In genomic region chr14:99792551-99793212, GRCh38 we compare ENCODE assay signal across 8 cellular contexts. TPM values are rescaled to one million over a fixed set of nuclear protein-coding genes. Genes with fewer than 3 reads are reported as not detected.
A peak's percentile ranks its signal among the peaks of the same experiment; 100 is the strongest.
DNase-seq lines count a peak whose midpoint lies in the region; ATAC-seq lines count a peak whose summit lies in the region.

No MANE protein-coding gene starts in this region.

- no peaks in the 10 kb centered on the region for H3K9me3 ChIP-seq in iPS-15b (ENCODE audit: control insufficient read depth, insufficient read depth, low read length)
- H3K9me3 ChIP-seq in SJCRH30 (replicated peaks) = no peaks in the 10 kb centered on the region

- H3K4me3 ChIP-seq in iPS-15b (ENCODE audit: low read depth, low read length) = peak overlapping the region; percentile 60
- H3K4me3 ChIP-seq in skin epidermis = peak overlapping the region; percentile 23 to 45 (median 29)
- no peak overlapping the region for H3K4me3 ChIP-seq in SJCRH30

- ATAC-seq in GM19035 (IDR thresholded peaks at IDR 0.05; ENCODE audit: unreplicated experiment) = no peak

- H3K36me3 ChIP-seq in iPS-15b (ENCODE audit: control insufficient read depth, insufficient read depth, low read length) (no peaks in the 10 kb centered on the region), SJCRH30 (peaks cover 2% of the 10 kb centered on the region; the same call in 1 of the 2 replicates)

- H3K27ac ChIP-seq in angular gyrus (ENCODE audit: low read depth, low read length) = peak overlapping the region; percentile 77
- peak overlapping the region in 19 of 21 experiments; percentile 44 to 89 (median 75) for H3K27ac ChIP-seq in skin epidermis
- H3K27ac ChIP-seq in SJCRH30 = no peak overlapping the region

- H3K4me1 ChIP-seq in iPS-15b (ENCODE audit: control insufficient read depth, insufficient read depth, low read length) (peaks cover 5% of the 10 kb centered on the region), SJCRH30 (peaks cover 5% of the 10 kb centered on the region; the same call in 1 of the 2 replicates)

- H3K27me3 ChIP-seq in iPS-15b (ENCODE audit: control insufficient read depth, insufficient read depth, low read length) (peaks cover 9% of the 10 kb centered on the region), SJCRH30 (0 out of 2 replicates have a peak, but pooled peaks cover 3% of the 10 kb centered on the region)

- H3K9ac ChIP-seq in iPS-15b (ENCODE audit: low read depth, low read length) = no peak overlapping the region

- DNase-seq in NCI-H510A treated with DMSO at 0.1 percent for 48 hours (lab: John Stamatoyannopoulos, UW) = peak; percentile 24
- DNase-seq in NCI-H510A (lab: John Stamatoyannopoulos, UW) = no peak
- DNase-seq in NCI-H146 (lab: John Stamatoyannopoulos, UW) = no peak
- DNase-seq in SJCRH30 = no peak

RNA-seq across cellular contexts. Expression of gene EML1, which starts 0.5 kb away (rescaled TPM):
- 8.8 and 10.8 TPM in 2 replicates for total RNA-seq in SJCRH30 (2014; rRNA removed; shearing (Covaris generic))
